ENCODE assay signal across 21 cellular contexts in the genomic region with DNA sequence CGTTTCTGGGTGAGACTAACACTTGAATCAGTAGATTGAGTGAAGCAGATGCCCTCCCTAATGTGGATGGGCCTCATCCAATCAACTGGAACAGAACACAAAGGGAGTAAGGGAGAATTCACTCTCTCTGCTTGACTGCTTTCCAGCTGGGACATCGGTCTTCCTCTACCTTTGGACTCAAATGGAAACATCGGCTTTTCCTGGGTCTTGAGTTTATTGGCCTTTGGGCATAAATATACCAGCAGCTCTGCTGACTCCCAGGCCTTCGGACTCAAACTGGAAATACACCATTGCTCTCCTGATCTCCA.
"Had no signal": no experiment of that assay in that cellular context is flagged by ENCODE, and none has a peak within 500 bp of the region (broad histone marks: within the 10 kb centered on the region; RNA-seq: fewer than 3 reads in every experiment).

No MANE protein-coding gene starts in this region.

- H3K4me3 ChIP-seq: MG63, PC-9 had no signal

- H3K27ac ChIP-seq: KMS-11, PC-9 had no signal

- H3K9me3 Mint-ChIP-seq: activated B cell treated with CpG ODN at 0.5 μM for 24 hours; activated CD4-positive, alpha-beta memory T cell treated with anti-CD3 and anti-CD28 coated beads for 36 hours; activated CD4-positive, alpha-beta T cell treated with anti-CD3 and anti-CD28 coated beads, Interleukin-2, amount 10 ng/mL, durations not matched to agents 7 days and 5 days; activated naive CD4-positive, alpha-beta T cell treated with anti-CD3 and anti-CD28 coated beads, Interleukin-2, amount 10 ng/mL, durations not matched to agents 7 days and 5 days; activated T-cell treated with anti-CD3 and anti-CD28 coated beads, Interleukin-2, amount 50 U/mL, for 72 hours; activated T-helper 2 cell treated with anti-CD3 and anti-CD28 coated beads, Interferon-gamma antibody, Interleukin-2, Interleukin-4, amounts not matched to agents 10 μg/mL and 5 μg/mL and 100 μg/mL, durations not matched to agents 14 hours and 24 hours and 36 hours had no signal

- H3K9me3 ChIP-seq: MG63 had no signal

- H3K27me3 ChIP-seq: MG63 had no signal

- H3K4me1 Mint-ChIP-seq: activated B cell treated with CpG ODN at 0.5 μM for 24 hours; activated CD4-positive, alpha-beta T cell treated with anti-CD3 and anti-CD28 coated beads, Interleukin-2, amount 10 ng/mL, durations not matched to agents 7 days and 5 days; activated naive CD4-positive, alpha-beta T cell treated with anti-CD3 and anti-CD28 coated beads, Interleukin-2, amount 10 ng/mL, durations not matched to agents 7 days and 5 days; activated naive CD8-positive, alpha-beta T cell treated with anti-CD3 and anti-CD28 coated beads for 36 hours had no signal

- ATAC-seq: activated T-cell treated with anti-CD3 and anti-CD28 coated beads, Interleukin-2, amount 50 U/mL, for 72 hours had no signal

- H3K36me3 Mint-ChIP-seq: activated CD4-positive, alpha-beta memory T cell treated with anti-CD3 and anti-CD28 coated beads for 36 hours; activated naive CD4-positive, alpha-beta T cell treated with anti-CD3 and anti-CD28 coated beads, Interleukin-2, amount 10 ng/mL, durations not matched to agents 7 days and 5 days had no signal

- H3K27ac Mint-ChIP-seq: activated B cell treated with CpG ODN at 0.5 μM for 24 hours; activated CD4-positive, alpha-beta memory T cell treated with anti-CD3 and anti-CD28 coated beads for 36 hours; activated CD4-positive, alpha-beta T cell treated with anti-CD3 and anti-CD28 coated beads, Interleukin-2, amount 10 ng/mL, durations not matched to agents 7 days and 5 days; activated naive CD4-positive, alpha-beta T cell treated with anti-CD3 and anti-CD28 coated beads, Interleukin-2, amount 10 ng/mL, durations not matched to agents 7 days and 5 days; activated naive CD8-positive, alpha-beta T cell treated with anti-CD3 and anti-CD28 coated beads for 36 hours; activated T-cell treated with anti-CD3 and anti-CD28 coated beads, Interleukin-2, amount 50 U/mL, for 72 hours; activated T-helper 2 cell treated with anti-CD3 and anti-CD28 coated beads, Interferon-gamma antibody, Interleukin-2, Interleukin-4, amounts not matched to agents 10 μg/mL and 5 μg/mL and 100 μg/mL, durations not matched to agents 14 hours and 24 hours and 36 hours had no signal

- H3K4me3 Mint-ChIP-seq: activated B cell treated with CpG ODN at 0.5 μM for 24 hours; activated CD4-positive, alpha-beta memory T cell treated with anti-CD3 and anti-CD28 coated beads for 36 hours; activated CD4-positive, alpha-beta T cell treated with anti-CD3 and anti-CD28 coated beads, Interleukin-2, amount 10 ng/mL, durations not matched to agents 7 days and 5 days; activated naive CD4-positive, alpha-beta T cell treated with anti-CD3 and anti-CD28 coated beads, Interleukin-2, amount 10 ng/mL, durations not matched to agents 7 days and 5 days; activated naive CD8-positive, alpha-beta T cell treated with anti-CD3 and anti-CD28 coated beads for 36 hours; activated T-cell treated with anti-CD3 and anti-CD28 coated beads, Interleukin-2, amount 50 U/mL, for 72 hours had no signal

- DNase-seq: activated B cell treated with CpG ODN at 0.5 μM for 24 hours; activated CD4-positive, alpha-beta memory T cell treated with anti-CD3 and anti-CD28 coated beads for 36 hours; activated CD4-positive, alpha-beta T cell treated with anti-CD3 and anti-CD28 coated beads, Interleukin-2, amount 10 ng/mL, durations not matched to agents 7 days and 5 days; activated gamma-delta T cell treated with Interleukin-2 at 50 U/mL for 16 hours; activated naive CD4-positive, alpha-beta T cell treated with anti-CD3 and anti-CD28 coated beads, Interleukin-2, amount 10 ng/mL, durations not matched to agents 7 days and 5 days; activated naive CD8-positive, alpha-beta T cell treated with anti-CD3 and anti-CD28 coated beads for 36 hours; activated T-cell treated with anti-CD3 and anti-CD28 coated beads for 4 hours; activated T-cell treated with anti-CD3 and anti-CD28 coated beads, Interleukin-2, amount 50 U/mL, for 72 hours; MG63; MV-4-11; NCI-H1105; NCI-H1436; NCI-H187 treated with DMSO at 0.1 percent for 48 hours; NCI-H2081 treated with DMSO at 0.1 percent for 48 hours; NCI-H524; PC-9; SIG-M5; T-helper 2 cell; T1000 had no signal

- H3K36me3 ChIP-seq: MG63 had no signal
